ENCODE assay signal across 2 cellular contexts in the genomic region with DNA sequence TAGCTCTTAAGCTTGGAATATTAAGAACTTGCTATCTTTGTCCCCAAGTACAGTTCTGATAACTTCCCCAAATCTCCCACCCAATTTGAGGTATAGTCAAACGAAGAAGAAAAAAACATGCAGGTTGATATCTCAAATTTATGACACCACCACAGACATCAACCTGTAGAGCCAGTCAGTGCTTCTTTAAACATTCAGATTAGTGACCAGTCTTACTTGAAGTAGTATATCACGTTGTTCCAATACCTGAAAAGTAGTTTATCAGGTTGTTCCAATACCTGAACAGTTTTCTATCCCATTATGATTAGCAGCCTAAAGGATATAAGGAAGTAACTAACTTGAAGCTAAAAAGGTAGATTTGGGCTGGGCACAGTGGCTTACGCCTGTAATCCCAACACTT.
TF ChIP-seq lines count a peak whose summit lies in the region.

No MANE protein-coding gene starts in this region.

TF ChIP-seq in liver, 16 proteins besides CTCF, POLR2A, EP300 and RAD21 (continued from another document):
- TF ChIP-seq, protein P1, sequence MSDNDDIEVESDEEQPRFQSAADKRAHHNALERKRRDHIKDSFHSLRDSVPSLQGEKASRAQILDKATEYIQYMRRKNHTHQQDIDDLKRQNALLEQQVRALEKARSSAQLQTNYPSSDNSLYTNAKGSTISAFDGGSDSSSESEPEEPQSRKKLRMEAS (IDR thresholded peaks at IDR 0.05): no peak

TF ChIP-seq in HepG2, 621 proteins besides CTCF, POLR2A, EP300 and RAD21 (continued from another document):
- TF ChIP-seq, protein P2, sequence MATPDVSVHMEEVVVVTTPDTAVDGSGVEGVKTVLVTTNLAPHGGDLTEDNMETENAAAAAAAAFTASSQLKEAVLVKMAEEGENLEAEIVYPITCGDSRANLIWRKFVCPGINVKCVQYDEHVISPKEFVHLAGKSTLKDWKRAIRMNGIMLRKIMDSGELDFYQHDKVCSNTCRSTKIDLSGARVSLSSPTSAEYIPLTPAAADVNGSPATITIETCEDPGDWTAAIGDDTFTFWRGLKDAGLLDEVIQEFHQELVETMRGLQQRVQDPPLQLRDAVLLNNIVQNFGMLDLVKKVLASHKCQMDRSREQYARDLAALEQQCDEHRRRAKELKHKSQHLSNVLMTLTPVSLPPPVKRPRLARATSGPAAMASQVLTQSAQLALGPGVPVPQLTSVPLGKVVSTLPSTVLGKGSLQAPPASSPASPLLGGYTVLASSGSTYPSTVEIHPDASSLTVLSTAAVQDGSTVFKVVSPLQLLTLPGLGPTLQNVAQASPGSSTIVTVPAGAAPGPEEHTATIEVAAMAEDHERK (CRISPR knock-in tag; IDR thresholded peaks at IDR 0.05; ENCODE audit: low read depth): no peak
- TF ChIP-seq KDM6A (CRISPR knock-in tag; IDR thresholded peaks at IDR 0.05; ENCODE audit: low read depth): no peak
- TF ChIP-seq ASH2L (IDR thresholded peaks at IDR 0.05; ENCODE audit: insufficient read length, low read depth, low read length): no peak
- TF ChIP-seq ZEB1 (IDR thresholded peaks at IDR 0.05; ENCODE audit: insufficient replicate concordance, low read depth): no peak
- TF ChIP-seq, protein P3, sequence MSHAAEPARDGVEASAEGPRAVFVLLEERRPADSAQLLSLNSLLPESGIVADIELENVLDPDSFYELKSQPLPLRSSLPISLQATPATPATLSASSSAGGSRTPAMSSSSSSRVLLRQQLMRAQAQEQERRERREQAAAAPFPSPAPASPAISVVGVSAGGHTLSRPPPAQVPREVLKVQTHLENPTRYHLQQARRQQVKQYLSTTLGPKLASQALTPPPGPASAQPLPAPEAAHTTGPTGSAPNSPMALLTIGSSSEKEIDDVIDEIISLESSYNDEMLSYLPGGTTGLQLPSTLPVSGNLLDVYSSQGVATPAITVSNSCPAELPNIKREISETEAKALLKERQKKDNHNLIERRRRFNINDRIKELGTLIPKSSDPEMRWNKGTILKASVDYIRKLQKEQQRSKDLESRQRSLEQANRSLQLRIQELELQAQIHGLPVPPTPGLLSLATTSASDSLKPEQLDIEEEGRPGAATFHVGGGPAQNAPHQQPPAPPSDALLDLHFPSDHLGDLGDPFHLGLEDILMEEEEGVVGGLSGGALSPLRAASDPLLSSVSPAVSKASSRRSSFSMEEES (CRISPR knock-in tag; IDR thresholded peaks at IDR 0.05): no peak
- TF ChIP-seq ZC3H13 (CRISPR knock-in tag; IDR thresholded peaks at IDR 0.05): no peak
- TF ChIP-seq ZMYM2 (CRISPR knock-in tag; IDR thresholded peaks at IDR 0.05): no peak
- TF ChIP-seq, protein P4, sequence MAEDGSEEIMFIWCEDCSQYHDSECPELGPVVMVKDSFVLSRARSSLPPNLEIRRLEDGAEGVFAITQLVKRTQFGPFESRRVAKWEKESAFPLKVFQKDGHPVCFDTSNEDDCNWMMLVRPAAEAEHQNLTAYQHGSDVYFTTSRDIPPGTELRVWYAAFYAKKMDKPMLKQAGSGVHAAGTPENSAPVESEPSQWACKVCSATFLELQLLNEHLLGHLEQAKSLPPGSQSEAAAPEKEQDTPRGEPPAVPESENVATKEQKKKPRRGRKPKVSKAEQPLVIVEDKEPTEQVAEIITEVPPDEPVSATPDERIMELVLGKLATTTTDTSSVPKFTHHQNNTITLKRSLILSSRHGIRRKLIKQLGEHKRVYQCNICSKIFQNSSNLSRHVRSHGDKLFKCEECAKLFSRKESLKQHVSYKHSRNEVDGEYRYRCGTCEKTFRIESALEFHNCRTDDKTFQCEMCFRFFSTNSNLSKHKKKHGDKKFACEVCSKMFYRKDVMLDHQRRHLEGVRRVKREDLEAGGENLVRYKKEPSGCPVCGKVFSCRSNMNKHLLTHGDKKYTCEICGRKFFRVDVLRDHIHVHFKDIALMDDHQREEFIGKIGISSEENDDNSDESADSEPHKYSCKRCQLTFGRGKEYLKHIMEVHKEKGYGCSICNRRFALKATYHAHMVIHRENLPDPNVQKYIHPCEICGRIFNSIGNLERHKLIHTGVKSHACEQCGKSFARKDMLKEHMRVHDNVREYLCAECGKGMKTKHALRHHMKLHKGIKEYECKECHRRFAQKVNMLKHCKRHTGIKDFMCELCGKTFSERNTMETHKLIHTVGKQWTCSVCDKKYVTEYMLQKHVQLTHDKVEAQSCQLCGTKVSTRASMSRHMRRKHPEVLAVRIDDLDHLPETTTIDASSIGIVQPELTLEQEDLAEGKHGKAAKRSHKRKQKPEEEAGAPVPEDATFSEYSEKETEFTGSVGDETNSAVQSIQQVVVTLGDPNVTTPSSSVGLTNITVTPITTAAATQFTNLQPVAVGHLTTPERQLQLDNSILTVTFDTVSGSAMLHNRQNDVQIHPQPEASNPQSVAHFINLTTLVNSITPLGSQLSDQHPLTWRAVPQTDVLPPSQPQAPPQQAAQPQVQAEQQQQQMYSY (CRISPR knock-in tag; IDR thresholded peaks at IDR 0.05): no peak
- TF ChIP-seq ZNF816 (CRISPR knock-in tag; IDR thresholded peaks at IDR 0.05; ENCODE audit: borderline replicate concordance): no peak
- no peak for TF ChIP-seq HMG20B (CRISPR knock-in tag; conservative IDR thresholded peaks at IDR 0.05)
